9 cellular contexts compared by ENCODE assay signal in the genomic region with DNA sequence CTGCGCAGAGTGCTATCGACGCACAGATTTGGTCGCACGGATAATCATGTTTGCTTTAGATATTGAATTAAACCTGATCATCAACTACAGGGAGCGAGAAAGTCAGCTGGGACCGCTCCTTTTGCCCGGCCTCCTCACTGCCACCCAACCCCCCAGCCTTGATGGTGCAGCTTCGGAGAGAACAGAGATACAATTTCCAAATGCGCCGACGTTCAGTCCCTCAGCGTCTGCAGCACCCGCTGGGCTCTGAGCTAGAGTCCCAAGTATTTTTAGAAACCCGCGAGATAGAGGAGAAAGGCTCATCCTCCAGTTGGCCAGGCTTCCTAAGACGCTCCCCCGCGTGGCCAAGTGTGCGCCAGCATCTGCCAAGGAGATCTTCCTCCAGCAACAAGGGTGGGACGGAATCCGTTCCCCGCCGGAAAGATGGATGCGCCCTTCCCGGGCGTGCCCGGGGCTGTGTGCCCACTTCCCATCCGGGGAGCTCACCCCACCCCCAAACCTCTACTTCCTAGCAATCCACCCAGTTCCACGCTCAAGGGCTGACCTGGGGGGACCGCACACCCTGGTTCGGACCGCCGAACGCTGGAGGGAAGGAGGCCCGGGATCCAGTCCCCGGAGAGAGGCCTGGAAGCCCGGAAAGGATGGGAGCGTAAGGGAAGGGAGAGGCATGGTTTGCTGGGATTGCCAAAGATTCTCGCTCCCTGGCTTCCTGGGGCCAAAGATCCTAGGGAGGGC. TPM values are rescaled to one million over a fixed set of nuclear protein-coding genes. Genes with fewer than 3 reads are reported as not detected.
DNase-seq lines count a peak whose midpoint lies in the region; ATAC-seq and TF ChIP-seq lines count a peak whose summit lies in the region.
"Had no signal": no experiment of that assay in that cellular context is flagged by ENCODE, and none has a peak within 500 bp of the region (broad histone marks: within the 10 kb centered on the region; RNA-seq: fewer than 3 reads in every experiment).

No MANE protein-coding gene starts in this region.

- no peak overlapping the region for H2BK5ac ChIP-seq in H9 (ENCODE audit: insufficient read length, low read length)

- intact Hi-C loops in mammary epithelial cell (cut with micrococcal nuclease): loop anchor here (5.0 kb wide), 1 partner anchor 207 kb away; a partner anchor contains a TSS

- in situ Hi-C loops in mammary epithelial cell (cut with MboI; ENCODE audit: low sequenced_read_pairs in 2 of 2): loop anchor here (10.0 kb wide), 3 partner anchors 275 to 655 kb away; no protein-coding TSS in a partner anchor

- H3T11ph ChIP-seq in H9 (ENCODE audit: low read length): no peak overlapping the region

- no peak overlapping the region for H4K5ac ChIP-seq in H9 (ENCODE audit: insufficient read length, low read depth, low read length)

- H2BK120ac ChIP-seq in H9 (ENCODE audit: low read depth, low read length, poor library complexity, severe bottlenecking): no peak overlapping the region

- no peaks in the 10 kb centered on the region for H3K9me3 ChIP-seq in H9 (ENCODE audit: control insufficient read depth, low read depth, low read length)
- no peaks in the 10 kb centered on the region for H3K9me3 ChIP-seq in mammary epithelial cell (replicated peaks; ENCODE audit: insufficient read depth, low read length)
- no peaks in the 10 kb centered on the region for H3K9me3 ChIP-seq in mucosa of stomach (ENCODE audit: control insufficient read depth, low read length)
- H3K9me3 ChIP-seq in WERI-Rb-1 (ENCODE audit: severe bottlenecking): peaks cover 42% of the 10 kb centered on the region

- no peaks in the 10 kb centered on the region for H3K79me1 ChIP-seq in H9 (ENCODE audit: insufficient read depth, low read depth, low read length, poor library complexity, severe bottlenecking)

- TF ChIP-seq CTCF in H9 (conservative IDR thresholded peaks at IDR 0.05) (no peak; the same call in 2 of the 3 replicates), mammary epithelial cell (conservative IDR thresholded peaks at IDR 0.05 in 1 of 2, IDR thresholded peaks at IDR 0.05 in 1 of 2; ENCODE audit: extremely low read depth in 1 of 2, insufficient read depth in 1 of 2, low read depth in 1 of 2, low read length in 2 of 2) (no peak), WERI-Rb-1 (IDR thresholded peaks at IDR 0.05; ENCODE audit: low read depth, low read length) (no peak)

- no peak overlapping the region; the same call in 1 of the 2 replicates for H3K14ac ChIP-seq in H9 (ENCODE audit: insufficient read depth, low read length)

- peaks cover 26% of the 10 kb centered on the region for H3K23me2 ChIP-seq in H9 (ENCODE audit: insufficient read length, low read depth, low read length, poor library complexity, severe bottlenecking)

- CTCF ChIA-PET in mammary epithelial cell (lab: Charles Lee; ENCODE audit: low non-redundant PET): no interaction called here

- no peak overlapping the region for H3K18ac ChIP-seq in H9 (ENCODE audit: insufficient read length, low read depth, low read length)

- no peak overlapping the region for H4K91ac ChIP-seq in H9 (ENCODE audit: insufficient read length, low read depth, low read length)

- no peak overlapping the region for H2BK20ac ChIP-seq in H9 (ENCODE audit: low read depth, low read length, poor library complexity, severe bottlenecking)

- H3K79me2 ChIP-seq in H9 (ENCODE audit: insufficient read depth, low read length) (no peaks in the 10 kb centered on the region), mammary epithelial cell (ENCODE audit: insufficient read depth, low read length) (no peaks in the 10 kb centered on the region)

- H3K27me3 ChIP-seq in H9 (ENCODE audit: insufficient read depth, low read length) (peaks cover 69% of the 10 kb centered on the region), mammary epithelial cell (ENCODE audit: insufficient read depth, low read length) (peaks cover 62% of the 10 kb centered on the region), mucosa of stomach (ENCODE audit: control insufficient read depth, insufficient read depth, low read length) (peaks cover 92% of the 10 kb centered on the region), WERI-Rb-1 (ENCODE audit: insufficient read depth, low read depth, severe bottlenecking) (peaks cover 88% of the 10 kb centered on the region)

- H3K36me3 ChIP-seq in mammary epithelial cell (ENCODE audit: insufficient read depth, low read length) (no peaks in the 10 kb centered on the region), mucosa of stomach (ENCODE audit: control insufficient read depth, insufficient read depth, low read length) (no peaks in the 10 kb centered on the region), WERI-Rb-1 (no peaks in the 10 kb centered on the region)

- no peak overlapping the region for H2AK5ac ChIP-seq in H9 (ENCODE audit: insufficient read length, low read length)

- no peak overlapping the region for H2BK15ac ChIP-seq in H9 (ENCODE audit: low read depth, low read length)

- H3K4me2 ChIP-seq in H9 (ENCODE audit: insufficient read depth, insufficient read length, low read length): peak overlapping the region; percentile 53
- peak overlapping the region; percentile 60 for H3K4me2 ChIP-seq in mammary epithelial cell (ENCODE audit: insufficient read depth, low read depth, low read length)

- H4K20me1 ChIP-seq in H9 (ENCODE audit: control insufficient read depth, insufficient read depth, insufficient read length) (no peaks in the 10 kb centered on the region), mammary epithelial cell (ENCODE audit: insufficient read depth, low read length) (no peaks in the 10 kb centered on the region)

- no peak overlapping the region for H3K56ac ChIP-seq in H9 (ENCODE audit: insufficient read length, low read depth, low read length)

- H2BK12ac ChIP-seq in H9 (ENCODE audit: insufficient read length, low read depth, low read length): no peak overlapping the region

- H3K4me1 ChIP-seq in H9 (ENCODE audit: insufficient read depth, low read length): peaks cover 3% of the 10 kb centered on the region; the same call in 1 of the 2 replicates
- H3K4me1 ChIP-seq in mammary epithelial cell (ENCODE audit: insufficient read depth, low read length): peaks cover 24% of the 10 kb centered on the region
- H3K4me1 ChIP-seq in mucosa of stomach (ENCODE audit: control insufficient read depth, insufficient read depth, low read length): peaks cover 29% of the 10 kb centered on the region

- H3K4me3 ChIP-seq in mammary epithelial cell (replicated peaks in 1 of 3; ENCODE audit: insufficient read depth in 1 of 3, low read depth in 2 of 3, low read length in 3 of 3) (no peak overlapping the region), mucosa of stomach (ENCODE audit: low read length) (no peak overlapping the region), WERI-Rb-1 (ENCODE audit: low read depth, low read length) (no peak overlapping the region)

- dilution Hi-C loops in mammary epithelial cell (cut with HindIII; ENCODE audit: low sequenced_read_pairs): no loop called here

- H3K27ac ChIP-seq in H9 (ENCODE audit: insufficient read length, low read depth, low read length): no peak overlapping the region
- H3K27ac ChIP-seq in mammary epithelial cell (ENCODE audit: insufficient read depth, low read depth, low read length): no peak overlapping the region
- H3K27ac ChIP-seq in WERI-Rb-1: no peak overlapping the region

- peaks cover 19 to 52% of the 10 kb centered on the region in 2 experiments for H3K4me1 Mint-ChIP-seq in H9

- DNase-seq in AG08395 (ENCODE audit: low spot score) (peak; percentile 66), H9 (peak; percentile 41), mammary epithelial cell (no peak), WERI-Rb-1 (no peak), H4 (ENCODE audit: low spot score) (no peak)

- H3K4ac ChIP-seq in H9 (ENCODE audit: low read depth, low read length): no peak overlapping the region

- ATAC-seq in HG03280 (IDR thresholded peaks at IDR 0.05; ENCODE audit: unreplicated experiment) (no peak), HG03045 (IDR thresholded peaks at IDR 0.05; ENCODE audit: unreplicated experiment) (no peak)

- H3K36me3 Mint-ChIP-seq in H9 (ENCODE audit: insufficient read depth in 1 of 3, low read depth in 3 of 3): no peaks in the 10 kb centered on the region; a peak in 1 of 7 replicates

- no peak overlapping the region for H3K9ac ChIP-seq in H9 (ENCODE audit: extremely low read depth, insufficient read length, low read length)
- H3K9ac ChIP-seq in mammary epithelial cell (ENCODE audit: insufficient read depth, low read length): no peak overlapping the region
- H3K9ac ChIP-seq in mucosa of stomach (ENCODE audit: low read length): peak overlapping the region; percentile 47

- H3K27ac Mint-ChIP-seq in H9: no peak overlapping the region

- no peak overlapping the region for H3K23ac ChIP-seq in H9 (ENCODE audit: insufficient read length, low read depth, low read length)

- H2AFZ ChIP-seq in H9 (ENCODE audit: low read length) (no peak overlapping the region), mammary epithelial cell (ENCODE audit: low read depth, low read length) (peak overlapping the region; percentile 37)

- peak overlapping the region in 1 of 2 experiments; percentile 67; a peak in 3 of 5 replicates for H3K4me3 Mint-ChIP-seq in H9

- WGBS in H9 (ENCODE audit: extremely low coverage, insufficient read length, low lambda C conversion rate): no CpG with 5 or more reads among the region's 40 CpGs
- 8% methylated on average over 33 of the region's 40 CpGs for WGBS in mammary epithelial cell (ENCODE audit: low coverage, missing lambda C conversion rate)

- no peak overlapping the region for H4K8ac ChIP-seq in H9 (replicated peaks; ENCODE audit: insufficient read length, low read depth, low read length)

- no TSS peak for BruUV-seq in mammary epithelial cell (replicated peaks; lab: Mats Ljungman, UMichigan)

- H3K27me3 Mint-ChIP-seq in H9 (ENCODE audit: low read depth): peaks cover 96% of the 10 kb centered on the region

- peaks cover 0 to 5% of the 10 kb centered on the region in 2 experiments; a peak in 3 of 5 replicates for H3K9me3 Mint-ChIP-seq in H9

RNA-seq across cellular contexts. Expression of a gene that starts 4.1 kb away (rescaled TPM):
- total RNA-seq in H9 (2021): 0.11 TPM in 1 of 2 replicates, not detected in the other
- not detected for total RNA-seq in mammary epithelial cell
- not detected for polyA plus RNA-seq in mammary epithelial cell
- polyA minus RNA-seq in mammary epithelial cell: not detected
- 0.56 and 1.2 TPM in 2 replicates for total RNA-seq in H4 (2014; rRNA removed; shearing (Covaris generic))
- total RNA-seq: mononuclear cell had no signal

Comparison
In these comparisons a context has a peak if more than half of its experiments do, and no peak if none do; other contexts are left out.
1. DNase-seq: peak in AG08395 (single experiment) and H9 (single experiment); none in mammary epithelial cell (single experiment), WERI-Rb-1 (single experiment) and H4 (single experiment).